In genomic region chr7:156459582-156459981, GRCh38 we compare ENCODE assay signal across 29 cellular contexts.
"Had no signal": no experiment of that assay in that cellular context is flagged by ENCODE, and none has a peak within 500 bp of the region (broad histone marks: within the 10 kb centered on the region; RNA-seq: fewer than 3 reads in every experiment).

No MANE protein-coding gene starts in this region.

- H3K9me3 Mint-ChIP-seq: activated CD4-positive, alpha-beta memory T cell treated with anti-CD3 and anti-CD28 coated beads for 36 hours; activated CD4-positive, alpha-beta T cell treated with anti-CD3 and anti-CD28 coated beads, Interleukin-2, amount 10 ng/mL, durations not matched to agents 24 days and 14 days; activated T-cell treated with anti-CD3 and anti-CD28 coated beads, Interleukin-2, amount 50 U/mL, for 4 hours; activated T-helper 17 cell treated with anti-CD3 and anti-CD28 coated beads, Interleukin-2, amount 50 U/mL, for 72 hours; effector memory CD8-positive, alpha-beta T cell; T-helper 2 cell treated with Interferon-gamma antibody and Interleukin-4, amounts not matched to agents 5 μg/mL and 100 μg/mL, for 36 hours had no signal

- DNase-seq: activated CD4-positive, alpha-beta memory T cell treated with anti-CD3 and anti-CD28 coated beads for 36 hours; activated CD4-positive, alpha-beta T cell treated with anti-CD3 and anti-CD28 coated beads for 36 hours; activated CD4-positive, alpha-beta T cell treated with anti-CD3 and anti-CD28 coated beads, Interleukin-2, amount 10 ng/mL, durations not matched to agents 24 days and 14 days; activated CD4-positive, CD25-positive, alpha-beta regulatory T cell; activated CD4-positive, CD25-positive, alpha-beta regulatory T cell treated with anti-CD3 and anti-CD28 coated beads, Interleukin-2, amount 50 U/mL, for 72 hours; activated CD8-positive, alpha-beta T cell treated with anti-CD3 and anti-CD28 coated beads, Interleukin-2, amount 10 ng/mL, durations not matched to agents 7 days and 5 days; activated effector memory CD4-positive, alpha-beta T cell treated with Interleukin-2 at 50 U/mL for 16 hours; activated gamma-delta T cell treated with Interleukin-2 at 50 U/mL for 16 hours; activated naive CD4-positive, alpha-beta T cell treated with anti-CD3 and anti-CD28 coated beads, Interleukin-2, amount 50 U/mL, for 16 hours; activated naive CD4-positive, alpha-beta T cell treated with Interleukin-2 at 50 U/mL for 16 hours; activated T-cell treated with anti-CD3 and anti-CD28 coated beads, Interleukin-2, amount 50 U/mL, for 4 hours; amniotic stem cell; anterior cingulate cortex; brain microvascular endothelial cell; caudate nucleus; cortex of kidney; dermis blood vessel endothelial cell; effector CD4-positive, alpha-beta T cell; effector memory CD8-positive, alpha-beta T cell; erythroblast; foreskin keratinocyte; gastrocnemius medialis; glutamatergic neuron; T-helper 1 cell; T-helper 17 cell; T1000 had no signal

- ATAC-seq: activated CD4-positive, alpha-beta T cell treated with anti-CD3 and anti-CD28 coated beads for 36 hours; activated CD8-positive, alpha-beta T cell treated with anti-CD3 and anti-CD28 coated beads, Interleukin-2, amount 10 ng/mL, durations not matched to agents 7 days and 5 days; activated T-cell treated with anti-CD3 and anti-CD28 coated beads, Interleukin-2, amount 50 U/mL, for 4 hours; activated T-helper 17 cell treated with anti-CD3 and anti-CD28 coated beads, Interleukin-2, amount 50 U/mL, for 72 hours; effector memory CD8-positive, alpha-beta T cell; foreskin keratinocyte; gastrocnemius medialis; T-helper 17 cell had no signal

- H3K27ac Mint-ChIP-seq: activated CD4-positive, alpha-beta memory T cell treated with anti-CD3 and anti-CD28 coated beads for 36 hours; activated CD4-positive, alpha-beta T cell treated with anti-CD3 and anti-CD28 coated beads for 36 hours; activated CD4-positive, alpha-beta T cell treated with anti-CD3 and anti-CD28 coated beads, Interleukin-2, amount 10 ng/mL, durations not matched to agents 24 days and 14 days; activated CD8-positive, alpha-beta T cell treated with anti-CD3 and anti-CD28 coated beads, Interleukin-2, amount 10 ng/mL, durations not matched to agents 7 days and 5 days; activated naive CD8-positive, alpha-beta T cell; activated T-helper 17 cell treated with anti-CD3 and anti-CD28 coated beads, Interleukin-2, amount 50 U/mL, for 72 hours; effector memory CD8-positive, alpha-beta T cell; T-helper 17 cell; T-helper 2 cell treated with Interferon-gamma antibody and Interleukin-4, amounts not matched to agents 5 μg/mL and 100 μg/mL, for 36 hours had no signal

- H3K4me1 Mint-ChIP-seq: activated CD4-positive, alpha-beta T cell treated with anti-CD3 and anti-CD28 coated beads for 36 hours; activated CD4-positive, alpha-beta T cell treated with anti-CD3 and anti-CD28 coated beads, Interleukin-2, amount 10 ng/mL, durations not matched to agents 24 days and 14 days; activated T-helper 17 cell treated with anti-CD3 and anti-CD28 coated beads, Interleukin-2, amount 50 U/mL, for 72 hours; T-helper 17 cell had no signal

- H3K4me3 Mint-ChIP-seq: activated CD4-positive, alpha-beta memory T cell treated with anti-CD3 and anti-CD28 coated beads for 36 hours; activated CD4-positive, alpha-beta T cell treated with anti-CD3 and anti-CD28 coated beads for 36 hours; activated CD4-positive, alpha-beta T cell treated with anti-CD3 and anti-CD28 coated beads, Interleukin-2, amount 10 ng/mL, durations not matched to agents 24 days and 14 days; activated CD8-positive, alpha-beta T cell treated with anti-CD3 and anti-CD28 coated beads, Interleukin-2, amount 10 ng/mL, durations not matched to agents 7 days and 5 days; activated naive CD8-positive, alpha-beta T cell; activated T-cell treated with anti-CD3 and anti-CD28 coated beads, Interleukin-2, amount 50 U/mL, for 4 hours; activated T-helper 17 cell treated with anti-CD3 and anti-CD28 coated beads, Interleukin-2, amount 50 U/mL, for 72 hours; effector memory CD8-positive, alpha-beta T cell; T-helper 17 cell; T-helper 2 cell treated with Interferon-gamma antibody and Interleukin-4, amounts not matched to agents 5 μg/mL and 100 μg/mL, for 36 hours had no signal
